1 cellular context compared by ENCODE assay signal in genomic region chr3:45987368-45988099, GRCh38.
TF ChIP-seq lines count a peak whose summit lies in the region.

No MANE protein-coding gene starts in this region.

TF ChIP-seq in H1, 55 proteins besides CTCF, POLR2A, EP300 and RAD21:
- no peak for TF ChIP-seq RFX5 (IDR thresholded peaks at IDR 0.05; ENCODE audit: borderline replicate concordance, low read depth, low read length)
- TF ChIP-seq SIRT6 (IDR thresholded peaks at IDR 0.05; ENCODE audit: low read length): no peak
- TF ChIP-seq NANOG (IDR thresholded peaks at IDR 0.05; ENCODE audit: insufficient read depth, low read depth, low read length, poor library complexity, severe bottlenecking): no peak
- no peak for TF ChIP-seq MAX (IDR thresholded peaks at IDR 0.05)
- TF ChIP-seq HDAC2 (IDR thresholded peaks at IDR 0.05; ENCODE audit: borderline replicate concordance in 1 of 2, low read depth in 2 of 2, low read length in 2 of 2): no peak
- TF ChIP-seq SP2 (IDR thresholded peaks at IDR 0.05; ENCODE audit: low read length): no peak
- no peak for TF ChIP-seq SP1 (IDR thresholded peaks at IDR 0.05; ENCODE audit: low read depth, low read length)
- TF ChIP-seq HDAC6 (IDR thresholded peaks at IDR 0.05; ENCODE audit: low read depth, low read length): no peak
- TF ChIP-seq POLR2AphosphoS5 (IDR thresholded peaks at IDR 0.05; ENCODE audit: low read depth, low read length): no peak
- no peak for TF ChIP-seq SIX5 (IDR thresholded peaks at IDR 0.05; ENCODE audit: low read depth, low read length)
- no peak for TF ChIP-seq CTBP2 (IDR thresholded peaks at IDR 0.05; ENCODE audit: borderline replicate concordance, insufficient read depth, insufficient read length, low read length)
- TF ChIP-seq NRF1 (IDR thresholded peaks at IDR 0.05; ENCODE audit: low read depth, low read length): no peak
- TF ChIP-seq KDM5A (IDR thresholded peaks at IDR 0.05; ENCODE audit: low read length): no peak
- TF ChIP-seq, protein P1, sequence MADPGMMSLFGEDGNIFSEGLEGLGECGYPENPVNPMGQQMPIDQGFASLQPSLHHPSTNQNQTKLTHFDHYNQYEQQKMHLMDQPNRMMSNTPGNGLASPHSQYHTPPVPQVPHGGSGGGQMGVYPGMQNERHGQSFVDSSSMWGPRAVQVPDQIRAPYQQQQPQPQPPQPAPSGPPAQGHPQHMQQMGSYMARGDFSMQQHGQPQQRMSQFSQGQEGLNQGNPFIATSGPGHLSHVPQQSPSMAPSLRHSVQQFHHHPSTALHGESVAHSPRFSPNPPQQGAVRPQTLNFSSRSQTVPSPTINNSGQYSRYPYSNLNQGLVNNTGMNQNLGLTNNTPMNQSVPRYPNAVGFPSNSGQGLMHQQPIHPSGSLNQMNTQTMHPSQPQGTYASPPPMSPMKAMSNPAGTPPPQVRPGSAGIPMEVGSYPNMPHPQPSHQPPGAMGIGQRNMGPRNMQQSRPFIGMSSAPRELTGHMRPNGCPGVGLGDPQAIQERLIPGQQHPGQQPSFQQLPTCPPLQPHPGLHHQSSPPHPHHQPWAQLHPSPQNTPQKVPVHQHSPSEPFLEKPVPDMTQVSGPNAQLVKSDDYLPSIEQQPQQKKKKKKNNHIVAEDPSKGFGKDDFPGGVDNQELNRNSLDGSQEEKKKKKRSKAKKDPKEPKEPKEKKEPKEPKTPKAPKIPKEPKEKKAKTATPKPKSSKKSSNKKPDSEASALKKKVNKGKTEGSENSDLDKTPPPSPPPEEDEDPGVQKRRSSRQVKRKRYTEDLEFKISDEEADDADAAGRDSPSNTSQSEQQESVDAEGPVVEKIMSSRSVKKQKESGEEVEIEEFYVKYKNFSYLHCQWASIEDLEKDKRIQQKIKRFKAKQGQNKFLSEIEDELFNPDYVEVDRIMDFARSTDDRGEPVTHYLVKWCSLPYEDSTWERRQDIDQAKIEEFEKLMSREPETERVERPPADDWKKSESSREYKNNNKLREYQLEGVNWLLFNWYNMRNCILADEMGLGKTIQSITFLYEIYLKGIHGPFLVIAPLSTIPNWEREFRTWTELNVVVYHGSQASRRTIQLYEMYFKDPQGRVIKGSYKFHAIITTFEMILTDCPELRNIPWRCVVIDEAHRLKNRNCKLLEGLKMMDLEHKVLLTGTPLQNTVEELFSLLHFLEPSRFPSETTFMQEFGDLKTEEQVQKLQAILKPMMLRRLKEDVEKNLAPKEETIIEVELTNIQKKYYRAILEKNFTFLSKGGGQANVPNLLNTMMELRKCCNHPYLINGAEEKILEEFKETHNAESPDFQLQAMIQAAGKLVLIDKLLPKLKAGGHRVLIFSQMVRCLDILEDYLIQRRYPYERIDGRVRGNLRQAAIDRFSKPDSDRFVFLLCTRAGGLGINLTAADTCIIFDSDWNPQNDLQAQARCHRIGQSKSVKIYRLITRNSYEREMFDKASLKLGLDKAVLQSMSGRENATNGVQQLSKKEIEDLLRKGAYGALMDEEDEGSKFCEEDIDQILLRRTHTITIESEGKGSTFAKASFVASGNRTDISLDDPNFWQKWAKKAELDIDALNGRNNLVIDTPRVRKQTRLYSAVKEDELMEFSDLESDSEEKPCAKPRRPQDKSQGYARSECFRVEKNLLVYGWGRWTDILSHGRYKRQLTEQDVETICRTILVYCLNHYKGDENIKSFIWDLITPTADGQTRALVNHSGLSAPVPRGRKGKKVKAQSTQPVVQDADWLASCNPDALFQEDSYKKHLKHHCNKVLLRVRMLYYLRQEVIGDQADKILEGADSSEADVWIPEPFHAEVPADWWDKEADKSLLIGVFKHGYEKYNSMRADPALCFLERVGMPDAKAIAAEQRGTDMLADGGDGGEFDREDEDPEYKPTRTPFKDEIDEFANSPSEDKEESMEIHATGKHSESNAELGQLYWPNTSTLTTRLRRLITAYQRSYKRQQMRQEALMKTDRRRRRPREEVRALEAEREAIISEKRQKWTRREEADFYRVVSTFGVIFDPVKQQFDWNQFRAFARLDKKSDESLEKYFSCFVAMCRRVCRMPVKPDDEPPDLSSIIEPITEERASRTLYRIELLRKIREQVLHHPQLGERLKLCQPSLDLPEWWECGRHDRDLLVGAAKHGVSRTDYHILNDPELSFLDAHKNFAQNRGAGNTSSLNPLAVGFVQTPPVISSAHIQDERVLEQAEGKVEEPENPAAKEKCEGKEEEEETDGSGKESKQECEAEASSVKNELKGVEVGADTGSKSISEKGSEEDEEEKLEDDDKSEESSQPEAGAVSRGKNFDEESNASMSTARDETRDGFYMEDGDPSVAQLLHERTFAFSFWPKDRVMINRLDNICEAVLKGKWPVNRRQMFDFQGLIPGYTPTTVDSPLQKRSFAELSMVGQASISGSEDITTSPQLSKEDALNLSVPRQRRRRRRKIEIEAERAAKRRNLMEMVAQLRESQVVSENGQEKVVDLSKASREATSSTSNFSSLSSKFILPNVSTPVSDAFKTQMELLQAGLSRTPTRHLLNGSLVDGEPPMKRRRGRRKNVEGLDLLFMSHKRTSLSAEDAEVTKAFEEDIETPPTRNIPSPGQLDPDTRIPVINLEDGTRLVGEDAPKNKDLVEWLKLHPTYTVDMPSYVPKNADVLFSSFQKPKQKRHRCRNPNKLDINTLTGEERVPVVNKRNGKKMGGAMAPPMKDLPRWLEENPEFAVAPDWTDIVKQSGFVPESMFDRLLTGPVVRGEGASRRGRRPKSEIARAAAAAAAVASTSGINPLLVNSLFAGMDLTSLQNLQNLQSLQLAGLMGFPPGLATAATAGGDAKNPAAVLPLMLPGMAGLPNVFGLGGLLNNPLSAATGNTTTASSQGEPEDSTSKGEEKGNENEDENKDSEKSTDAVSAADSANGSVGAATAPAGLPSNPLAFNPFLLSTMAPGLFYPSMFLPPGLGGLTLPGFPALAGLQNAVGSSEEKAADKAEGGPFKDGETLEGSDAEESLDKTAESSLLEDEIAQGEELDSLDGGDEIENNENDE (IDR thresholded peaks at IDR 0.05; ENCODE audit: insufficient replicate concordance, low read length): no peak
- TF ChIP-seq MAFK (IDR thresholded peaks at IDR 0.05; ENCODE audit: low read depth, low read length): no peak
- no peak for TF ChIP-seq TBP (IDR thresholded peaks at IDR 0.05; ENCODE audit: low read depth, low read length)
